8 cellular contexts compared by ENCODE assay signal in the genomic region with DNA sequence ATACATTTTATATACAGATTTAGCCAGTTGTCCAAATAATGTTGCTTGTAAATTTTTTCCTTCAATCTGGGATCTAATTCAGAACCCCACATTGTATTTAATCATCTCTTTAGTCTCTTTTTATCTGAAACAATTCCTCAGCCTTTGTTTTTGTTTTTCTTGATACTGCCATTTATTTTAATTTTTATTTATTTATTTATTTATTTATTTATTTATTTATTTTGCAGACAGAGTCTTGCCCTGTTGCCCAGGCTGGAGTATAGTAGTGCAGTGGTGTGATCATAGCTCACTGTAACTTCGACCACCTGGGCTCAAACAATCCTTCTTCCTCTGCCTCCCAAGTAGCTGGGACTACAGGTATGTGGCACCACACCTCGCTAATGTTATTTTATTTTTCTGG.
"Had no signal": no experiment of that assay in that cellular context is flagged by ENCODE, and none has a peak within 500 bp of the region (broad histone marks: within the 10 kb centered on the region; RNA-seq: fewer than 3 reads in every experiment).

No MANE protein-coding gene starts in this region.

- H3K4me3 ChIP-seq: GM12878 had no signal

- FAIRE-seq: G401.6, GM12878, GM12891, GM12892, GM18507, GM19239 had no signal

- DNase-seq: GDM1, GF-D8 had no signal

- ATAC-seq: GM12878 had no signal
